In the genomic region with DNA sequence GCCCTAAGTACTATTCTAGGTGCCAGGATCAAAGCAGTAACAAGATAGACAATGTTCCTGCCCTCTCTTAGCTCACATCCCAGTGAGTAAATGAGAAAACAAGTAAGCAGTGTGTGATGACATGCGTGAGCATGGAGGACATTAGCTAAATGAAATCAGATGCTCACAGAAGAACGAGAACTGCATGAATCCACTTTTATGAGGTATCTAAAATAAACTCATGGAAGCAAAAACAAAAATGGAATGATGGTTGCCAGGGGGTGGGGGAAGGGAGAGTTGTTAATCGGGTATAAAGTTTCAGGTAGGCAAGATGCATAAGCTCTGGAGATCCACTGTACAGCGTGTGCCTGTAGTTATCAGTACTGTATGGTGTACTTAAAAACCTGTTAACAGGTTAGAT, we compare ENCODE assay signal across 23 cellular contexts.
"Had no signal": no experiment of that assay in that cellular context is flagged by ENCODE, and none has a peak within 500 bp of the region (broad histone marks: within the 10 kb centered on the region; RNA-seq: fewer than 3 reads in every experiment).

No MANE protein-coding gene starts in this region.

- H3K4me1 ChIP-seq: left lung, right atrium auricular region, right lobe of liver, tibial nerve, uterus had no signal

- H3K27ac Mint-ChIP-seq: mesothelial cell of epicardium; natural killer cell treated with Interleukin-12 subunit alpha and Interleukin-12 subunit beta and Interleukin-15 and Interleukin-18, amount 100 ng/mL, for 72 hours; progenitor cell of endocrine pancreas; stimulated activated memory B cell treated with anti-CD40 and anti-IgM and Interleukin-4, amounts not matched to agents 10 μg/mL and 1 μg/mL and 100 μg/mL, for 72 hours; stimulated activated naive CD8-positive, alpha-beta T cell treated with anti-CD3 and anti-CD28 coated beads, Interleukin-15, amount 100 ng/mL, for 72 hours; type B pancreatic cell had no signal

- H3K27me3 ChIP-seq: left lung, ovary, right atrium auricular region, right lobe of liver, tibial nerve, uterus had no signal

- H3K27me3 Mint-ChIP-seq: naive B cell; progenitor cell of endocrine pancreas; stimulated activated memory B cell treated with anti-CD40 and anti-IgM and Interleukin-4, amounts not matched to agents 10 μg/mL and 1 μg/mL and 100 μg/mL, for 72 hours; stimulated activated naive CD8-positive, alpha-beta T cell treated with anti-CD3 and anti-CD28 coated beads, Interleukin-15, amount 100 ng/mL, for 72 hours; type B pancreatic cell had no signal

- H3K4me3 ChIP-seq: left lung, lung, ovary, right atrium auricular region, right lobe of liver, smooth muscle cell, tibial nerve, uterus had no signal

- H3K9me3 ChIP-seq: left lung, ovary, right atrium auricular region, right lobe of liver, tibial nerve, uterus had no signal

- H3K4me3 Mint-ChIP-seq: mesothelial cell of epicardium; naive B cell; natural killer cell treated with Interleukin-12 subunit alpha and Interleukin-12 subunit beta and Interleukin-15 and Interleukin-18, amount 100 ng/mL, for 72 hours; stimulated activated memory B cell treated with anti-CD40 and anti-IgM and Interleukin-4, amounts not matched to agents 10 μg/mL and 1 μg/mL and 100 μg/mL, for 72 hours; stimulated activated naive CD8-positive, alpha-beta T cell treated with anti-CD3 and anti-CD28 coated beads, Interleukin-15, amount 100 ng/mL, for 72 hours; type B pancreatic cell had no signal

- H3K9me3 Mint-ChIP-seq: mesothelial cell of epicardium; natural killer cell treated with Interleukin-12 subunit alpha and Interleukin-12 subunit beta and Interleukin-15 and Interleukin-18, amount 100 ng/mL, for 72 hours; stimulated activated memory B cell treated with anti-CD40 and anti-IgM and Interleukin-4, amounts not matched to agents 10 μg/mL and 1 μg/mL and 100 μg/mL, for 72 hours; stimulated activated naive CD8-positive, alpha-beta T cell treated with anti-CD3 and anti-CD28 coated beads, Interleukin-15, amount 100 ng/mL, for 72 hours; type B pancreatic cell had no signal

- H3K4me1 Mint-ChIP-seq: naive B cell; stimulated activated memory B cell treated with anti-CD40 and anti-IgM and Interleukin-4, amounts not matched to agents 10 μg/mL and 1 μg/mL and 100 μg/mL, for 72 hours; stimulated activated naive CD8-positive, alpha-beta T cell treated with anti-CD3 and anti-CD28 coated beads, Interleukin-15, amount 100 ng/mL, for 72 hours had no signal

- H3K36me3 ChIP-seq: left lung, ovary, right atrium auricular region, right lobe of liver, tibial nerve, uterus had no signal

- ATAC-seq: left colon; left lung; right lobe of liver; stimulated activated memory B cell treated with anti-CD40 and anti-IgM and Interleukin-4, amounts not matched to agents 10 μg/mL and 1 μg/mL and 100 μg/mL, for 72 hours; stimulated activated naive CD8-positive, alpha-beta T cell treated with anti-CD3 and anti-CD28 coated beads, Interleukin-15, amount 100 ng/mL, for 72 hours had no signal

- H3K27ac ChIP-seq: left lung, ovary, right atrium auricular region, right lobe of liver, tibial nerve, uterus had no signal

- DNase-seq: left colon; mesendoderm; naive B cell; ovary; right lobe of liver; stimulated activated CD4-positive, alpha-beta T cell treated with anti-CD3 and anti-CD28 coated beads, Interleukin-1b, Interleukin-23, amount 100 ng/mL, for 48 hours; stimulated activated CD4-positive, alpha-beta T cell treated with anti-CD3 and anti-CD28 coated beads, Interleukin-2, amount 100 ng/mL, for 48 hours; stimulated activated CD4-positive, alpha-beta T cell treated with anti-CD3 and anti-CD28 coated beads, Interleukin-4, amount 100 ng/mL, for 4 hours; stimulated activated CD8-positive, alpha-beta memory T cell treated with anti-CD3 and anti-CD28 coated beads, Interleukin-4, amount 100 ng/mL, for 48 hours; stimulated activated naive CD4-positive, alpha-beta T cell treated with Interleukin-2 at 50 U/mL for 16 hours; stimulated activated naive CD8-positive, alpha-beta T cell treated with anti-CD3 and anti-CD28 coated beads, Interleukin-15, amount 100 ng/mL, for 72 hours; substantia nigra; uterus had no signal

- H3K36me3 Mint-ChIP-seq: mesothelial cell of epicardium; naive B cell; natural killer cell treated with Interleukin-12 subunit alpha and Interleukin-12 subunit beta and Interleukin-15 and Interleukin-18, amount 100 ng/mL, for 72 hours; type B pancreatic cell had no signal
